Comparison of ENCODE assay signal across 16 cellular contexts in the genomic region with DNA sequence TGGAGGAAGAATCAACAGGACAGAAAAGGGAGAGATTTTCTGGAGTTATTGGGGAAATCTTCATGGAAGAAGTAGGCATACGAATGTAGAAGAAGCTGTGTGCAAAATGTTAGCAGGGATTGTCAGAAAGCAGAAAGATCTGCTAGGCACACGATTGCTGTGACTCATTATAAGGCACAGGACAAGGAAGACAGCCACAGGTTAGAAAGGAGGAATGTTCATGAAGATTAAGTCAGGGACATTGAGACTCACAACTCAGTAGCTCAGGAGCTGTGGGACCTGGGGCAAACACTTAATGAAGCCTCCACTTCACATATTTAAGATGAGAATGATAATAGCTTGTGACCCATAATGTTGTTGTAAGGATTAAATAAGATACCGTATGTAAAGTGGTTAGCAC. TPM values are rescaled to one million over a fixed set of nuclear protein-coding genes. Genes with fewer than 3 reads are reported as not detected.
DNase-seq lines count a peak whose midpoint lies in the region; ATAC-seq and TF ChIP-seq lines count a peak whose summit lies in the region.
"Had no signal": no experiment of that assay in that cellular context is flagged by ENCODE, and none has a peak within 500 bp of the region (broad histone marks: within the 10 kb centered on the region; RNA-seq: fewer than 3 reads in every experiment).

No MANE protein-coding gene starts in this region.

- POLR2A ChIA-PET in IMR-90 (lab: Charles Lee; ENCODE audit: unreplicated experiment) (no interaction called here), GM10248 (lab: Yijun Ruan, JAX) (no interaction called here)

- H3K4me3 ChIP-seq in AG10803 (ENCODE audit: low read length) = no peak overlapping the region
- H3K4me3 ChIP-seq in IMR-90 (ENCODE audit: insufficient read depth, low read depth, low read length) = no peak overlapping the region

- H2AK5ac ChIP-seq in IMR-90 (ENCODE audit: low read depth, low read length) (no peak overlapping the region), H9 (ENCODE audit: insufficient read length, low read length) (no peak overlapping the region)

- CTCF ChIA-PET in IMR-90 (lab: Yijun Ruan, JAX) = interaction anchor here (1.2 kb wide), 1 partner anchor 16 kb away, joined by 3 read pairs; no protein-coding TSS in a partner anchor
- CTCF ChIA-PET in GM10248 (lab: Yijun Ruan, JAX) = interaction anchor here (1.3 to 1.4 kb wide), 3 partner anchors 15 to 35 kb away, joined by 3 to 13 read pairs (median 4); no protein-coding TSS in a partner anchor

- peaks cover 39% of the 10 kb centered on the region for H3K36me3 Mint-ChIP-seq in memory B cell
- H3K36me3 Mint-ChIP-seq in H9 (ENCODE audit: insufficient read depth in 1 of 3, low read depth in 3 of 3) = peaks cover 16 to 25% (median 19%) of the 10 kb centered on the region in 3 experiments

- H3K9me1 ChIP-seq in IMR-90 (ENCODE audit: insufficient read depth, low read length) = peaks cover 4% of the 10 kb centered on the region

- H4K20me1 ChIP-seq in IMR-90 (ENCODE audit: insufficient read depth, low read length) (no peaks in the 10 kb centered on the region), H9 (ENCODE audit: control insufficient read depth, insufficient read depth, insufficient read length) (no peaks in the 10 kb centered on the region)

- H3K9me3 Mint-ChIP-seq in memory B cell (peaks cover 17% of the 10 kb centered on the region), H9 (peaks cover 19% of the 10 kb centered on the region in 2 experiments)

- ATAC-seq in IMR-90 (ENCODE audit: low read depth) (peak; percentile 41; the same call in 1 of the 2 replicates), memory B cell (ENCODE audit: low read depth) (no peak), HG02759 (IDR thresholded peaks at IDR 0.05; ENCODE audit: unreplicated experiment) (no peak)
- ATAC-seq: foreskin keratinocyte had no signal

- intact Hi-C loops in IMR-90 (cut with micrococcal nuclease) = no loop called here

- H3T11ph ChIP-seq in H9 (ENCODE audit: low read length) = no peak overlapping the region

- H3K9ac ChIP-seq in IMR-90 (ENCODE audit: low read depth, low read length) (no peak overlapping the region), H9 (ENCODE audit: extremely low read depth, insufficient read length, low read length) (no peak overlapping the region)

- no peak overlapping the region for H2BK20ac ChIP-seq in IMR-90 (ENCODE audit: low read depth, low read length)
- no peak overlapping the region for H2BK20ac ChIP-seq in H9 (ENCODE audit: low read depth, low read length, poor library complexity, severe bottlenecking)

- H4K91ac ChIP-seq in IMR-90 (ENCODE audit: insufficient read depth, low read depth, low read length) = no peak overlapping the region
- no peak overlapping the region for H4K91ac ChIP-seq in H9 (ENCODE audit: insufficient read length, low read depth, low read length)

- H3K4me1 Mint-ChIP-seq in memory B cell = peaks cover 6% of the 10 kb centered on the region
- H3K4me1 Mint-ChIP-seq in H9 = peaks cover 0 to 8% of the 10 kb centered on the region in 2 experiments; a peak in 1 of 4 replicates

- H3K4ac ChIP-seq in IMR-90 (ENCODE audit: low read depth, low read length) = peak overlapping the region; percentile 5; the same call in 1 of the 2 replicates
- no peak overlapping the region for H3K4ac ChIP-seq in H9 (ENCODE audit: low read depth, low read length)

- no peaks in the 10 kb centered on the region for H3K27me3 Mint-ChIP-seq in memory B cell
- H3K27me3 Mint-ChIP-seq in H9 (ENCODE audit: low read depth) = no peaks in the 10 kb centered on the region
- H3K27me3 Mint-ChIP-seq: B cell had no signal

- no peak for TF ChIP-seq POLR2A in IMR-90 (IDR thresholded peaks at IDR 0.05; ENCODE audit: low read depth, low read length)

- H3K9me3 ChIP-seq in IMR-90 (ENCODE audit: control insufficient read depth, insufficient read depth, low read length) (peaks cover 8% of the 10 kb centered on the region), H9 (ENCODE audit: control insufficient read depth, low read depth, low read length) (peaks cover 4% of the 10 kb centered on the region)

- H3K14ac ChIP-seq in IMR-90 (replicated peaks; ENCODE audit: low read depth, low read length) (peak overlapping the region; percentile 12; the same call in 1 of the 2 replicates), H9 (ENCODE audit: insufficient read depth, low read length) (no peak overlapping the region)

- H3K4me2 ChIP-seq in IMR-90 (ENCODE audit: low read depth, low read length) (peak overlapping the region; percentile 37; the same call in 1 of the 2 replicates), H9 (ENCODE audit: insufficient read depth, insufficient read length, low read length) (no peak overlapping the region)

- H2BK120ac ChIP-seq in IMR-90 (ENCODE audit: low read depth, low read length) = no peak overlapping the region
- no peak overlapping the region for H2BK120ac ChIP-seq in H9 (ENCODE audit: low read depth, low read length, poor library complexity, severe bottlenecking)

- H3K27ac ChIP-seq in IMR-90 (ENCODE audit: insufficient read depth, low read length) (no peak overlapping the region), H9 (ENCODE audit: insufficient read length, low read depth, low read length) (no peak overlapping the region)
- H3K27ac ChIP-seq: foreskin keratinocyte had no signal

- peak overlapping the region; percentile 6; the same call in 1 of the 2 replicates for H3K23ac ChIP-seq in IMR-90 (ENCODE audit: low read depth, low read length)
- H3K23ac ChIP-seq in H9 (ENCODE audit: insufficient read length, low read depth, low read length) = no peak overlapping the region

- H3K27me3 ChIP-seq in IMR-90 (ENCODE audit: control insufficient read depth, insufficient read depth, low read length) (no peaks in the 10 kb centered on the region), H9 (ENCODE audit: insufficient read depth, low read length) (no peaks in the 10 kb centered on the region)
- H3K27me3 ChIP-seq: dorsolateral prefrontal cortex, foreskin keratinocyte had no signal

- H3K56ac ChIP-seq in IMR-90 (ENCODE audit: extremely low read depth, insufficient read depth, low read length) = no peak overlapping the region
- H3K56ac ChIP-seq in H9 (ENCODE audit: insufficient read length, low read depth, low read length) = no peak overlapping the region

- dilution Hi-C loops in IMR-90 (cut with HindIII; ENCODE audit: low sequenced_read_pairs, unreplicated experiment) = no loop called here

- no peak overlapping the region for H3K18ac ChIP-seq in IMR-90 (ENCODE audit: low read depth, low read length)
- no peak overlapping the region for H3K18ac ChIP-seq in H9 (ENCODE audit: insufficient read length, low read depth, low read length)

- in situ Hi-C loops in IMR-90 (cut with MboI; ENCODE audit: low sequenced_read_pairs) = no loop called here

- H2AFZ ChIP-seq in IMR-90 (replicated peaks; ENCODE audit: low read length, poor library complexity) = peak overlapping the region; percentile 11
- H2AFZ ChIP-seq in H9 (ENCODE audit: low read length) = no peak overlapping the region

- H3K36me3 ChIP-seq in IMR-90 (ENCODE audit: control insufficient read depth, insufficient read depth, low read length) = peaks cover 3% of the 10 kb centered on the region; the same call in 1 of the 2 replicates

- H3K4me1 ChIP-seq in IMR-90 (ENCODE audit: control insufficient read depth, insufficient read depth, low read length) (peaks cover 5% of the 10 kb centered on the region; the same call in 1 of the 2 replicates), H9 (ENCODE audit: insufficient read depth, low read length) (0 out of 2 replicates have a peak, but pooled peaks cover 2% of the 10 kb centered on the region)

- no peaks in the 10 kb centered on the region for H3K79me2 ChIP-seq in H9 (ENCODE audit: insufficient read depth, low read length)

- DNase-seq in AG10803 (ENCODE audit: low read depth) = peak; percentile 21
- peak; percentile 20 for DNase-seq in IMR-90
- DNase-seq in amniotic epithelial cell (ENCODE audit: low read depth) = peak; percentile 34
- DNase-seq in memory B cell (ENCODE audit: low spot score in 2 of 2) = no peak
- no peak for DNase-seq in NCI-H774 (lab: John Stamatoyannopoulos, UW)
- DNase-seq in GM10248 (ENCODE audit: extremely low spot score) = no peak
- no peak for DNase-seq in H9
- DNase-seq: activated CD8-positive, alpha-beta memory T cell treated with anti-CD3 and anti-CD28 coated beads, Interleukin-2, amount 50 U/mL, for 48 hours; aorta; DMS53; dorsolateral prefrontal cortex; SHP77; stimulated activated CD4-positive, alpha-beta T cell treated with anti-CD3 and anti-CD28 coated beads, Interleukin-2, amount 100 ng/mL, for 48 hours had no signal

- 50% methylated on average over 1 of the region's 3 CpGs; no CpG with 5 or more reads in 1 of the 2 experiments for WGBS in IMR-90 (ENCODE audit: extremely low coverage in 2 of 2, insufficient read length in 1 of 2), 2 experiments
- no CpG with 5 or more reads among the region's 3 CpGs for WGBS in H9 (ENCODE audit: extremely low coverage, insufficient read length, low lambda C conversion rate)

- H3K4me3 Mint-ChIP-seq in memory B cell = no peak overlapping the region
- no peak overlapping the region for H3K4me3 Mint-ChIP-seq in H9
- H3K4me3 Mint-ChIP-seq: B cell had no signal

- H2BK5ac ChIP-seq in IMR-90 (ENCODE audit: low read depth, low read length, poor library complexity, severe bottlenecking) = no peak overlapping the region
- H2BK5ac ChIP-seq in H9 (ENCODE audit: insufficient read length, low read length) = no peak overlapping the region

- H4K8ac ChIP-seq in IMR-90 (ENCODE audit: low read depth in 2 of 2, low read length in 2 of 2) (0 out of 4 replicates have a peak overlapping the region, but pooled peaks of 1 of the 2 experiments have one; percentile 0), H9 (replicated peaks; ENCODE audit: insufficient read length, low read depth, low read length) (no peak overlapping the region)

- H3K79me1 ChIP-seq in IMR-90 (ENCODE audit: low read depth in 1 of 2, low read length in 2 of 2) (0 out of 4 replicates have a peak, but pooled peaks cover 0 to 5% of the 10 kb centered on the region in 2 experiments), H9 (ENCODE audit: insufficient read depth, low read depth, low read length, poor library complexity, severe bottlenecking) (no peaks in the 10 kb centered on the region)

- no TSS peak for BruUV-seq in IMR-90 (replicated peaks; lab: Mats Ljungman, UMichigan)

- H4K5ac ChIP-seq in IMR-90 (ENCODE audit: low read depth, low read length) = no peak overlapping the region
- no peak overlapping the region for H4K5ac ChIP-seq in H9 (ENCODE audit: insufficient read length, low read depth, low read length)

- no peak overlapping the region for H2BK12ac ChIP-seq in H9 (ENCODE audit: insufficient read length, low read depth, low read length)

- no peak overlapping the region for H2AK9ac ChIP-seq in IMR-90 (replicated peaks; ENCODE audit: low read depth, low read length, poor library complexity)

- H3K23me2 ChIP-seq in H9 (ENCODE audit: insufficient read length, low read depth, low read length, poor library complexity, severe bottlenecking) = no peaks in the 10 kb centered on the region

- H2BK15ac ChIP-seq in IMR-90 (ENCODE audit: low read depth, low read length) (peak overlapping the region; percentile 16; the same call in 1 of the 3 replicates), H9 (ENCODE audit: low read depth, low read length) (no peak overlapping the region)

- peak overlapping the region; percentile 39 for H3K27ac Mint-ChIP-seq in memory B cell
- no peak overlapping the region; a peak in 1 of 7 replicates for H3K27ac Mint-ChIP-seq in H9
- H3K27ac Mint-ChIP-seq: B cell had no signal

- no peak for TF ChIP-seq RAD21 in IMR-90 (IDR thresholded peaks at IDR 0.05; ENCODE audit: low read length)

- TF ChIP-seq CTCF in AG10803 (conservative IDR thresholded peaks at IDR 0.05; ENCODE audit: low read length) (no peak), IMR-90 (conservative IDR thresholded peaks at IDR 0.05; ENCODE audit: low read depth, low read length) (no peak), GM10248 (IDR thresholded peaks at IDR 0.05; ENCODE audit: control extremely low read depth, extremely low read depth, low read depth, missing control alignments) (no peak), H9 (conservative IDR thresholded peaks at IDR 0.05) (no peak)

RNA-seq across cellular contexts. Expression of a gene that starts 26.7 kb away (rescaled TPM):
- total RNA-seq in IMR-90 (2012; rRNA removed) (53.2 and 94.7 TPM in 2 replicates), H9 (2021) (347 and 350 TPM in 2 replicates)
- 102 and 139 TPM in 2 replicates for polyA plus RNA-seq in IMR-90 (2012; rRNA removed)
- 4.0 and 8.4 TPM in 2 replicates for polyA plus RNA-seq in IMR-90 (2012; cell fraction: cytosol; rRNA removed)
- polyA plus RNA-seq in IMR-90 (2012; cell fraction: nucleus; rRNA removed; ENCODE audit: low replicate concordance) = 1.5 and 27.7 TPM in 2 replicates

Comparison
In these comparisons a context has a peak if more than half of its experiments do, and no peak if none do; other contexts are left out.
1. DNase-seq: peak in AG10803 (single experiment), IMR-90 (single experiment) and amniotic epithelial cell (single experiment); none in memory B cell (0 of 2), NCI-H774 (single experiment), GM10248 (single experiment) and H9 (single experiment).